In genomic region chr17:13776027-13776551, GRCh38 we compare ENCODE assay signal across 17 cellular contexts.
DNase-seq lines count a peak whose midpoint lies in the region; ATAC-seq and TF ChIP-seq lines count a peak whose summit lies in the region.
"Had no signal": no experiment of that assay in that cellular context is flagged by ENCODE, and none has a peak within 500 bp of the region (broad histone marks: within the 10 kb centered on the region; RNA-seq: fewer than 3 reads in every experiment).

No MANE protein-coding gene starts in this region.

- no peak overlapping the region for H3K4me2 ChIP-seq in osteoblast (ENCODE audit: insufficient read depth, low read length)
- H3K4me2 ChIP-seq: KMS-11 had no signal

- no peaks in the 10 kb centered on the region for H4K20me1 ChIP-seq in osteoblast (ENCODE audit: insufficient read depth, low read length)

- H2AFZ ChIP-seq in osteoblast (ENCODE audit: low read length): no peak overlapping the region

- H3K4me3 ChIP-seq in AG10803 (ENCODE audit: low read length) (no peak overlapping the region), fibroblast of mammary gland (ENCODE audit: control insufficient read depth, low read depth, low read length) (no peak overlapping the region), mesodermal cell (ENCODE audit: extremely low read depth, insufficient read depth, low read length, poor library complexity, severe bottlenecking) (no peak overlapping the region), osteoblast (ENCODE audit: insufficient read depth, low read length) (no peak overlapping the region)
- H3K4me3 ChIP-seq: lower lobe of right lung, SJSA1 had no signal

- DNase-seq in AG10803 (ENCODE audit: low read depth) (peak; percentile 47), NCI-H524 treated with DMSO at 0.1 percent for 48 hours (lab: John Stamatoyannopoulos, UW) (peak; percentile 11), fibroblast of mammary gland (ENCODE audit: low read depth) (peak; percentile 81), osteoblast (ENCODE audit: insufficient read length, low spot score, missing footprints) (no peak), AG20443 (ENCODE audit: low spot score) (no peak), DMS153 (lab: John Stamatoyannopoulos, UW) (no peak)
- DNase-seq: activated CD4-positive, alpha-beta T cell treated with anti-CD3 and anti-CD28 coated beads for 36 hours; COR-L47; lower lobe of right lung; NCI-H1436 treated with DMSO at 0.1 percent for 48 hours; NCI-H226; nephron progenitor cell; T-helper 9 cell had no signal

- WGBS in mesodermal cell (ENCODE audit: insufficient coverage in 2 of 2), 2 experiments: 94 to 97% methylated on average over 5 to 6 of the region's 7 CpGs

- H3K36me3 ChIP-seq in mesodermal cell (ENCODE audit: control insufficient read depth, insufficient read depth, low read length): no peaks in the 10 kb centered on the region
- H3K36me3 ChIP-seq in osteoblast (ENCODE audit: insufficient read depth, low read length): no peaks in the 10 kb centered on the region
- H3K36me3 ChIP-seq: lower lobe of right lung, SJSA1 had no signal

- ATAC-seq in HG03280 (IDR thresholded peaks at IDR 0.05; ENCODE audit: unreplicated experiment): no peak
- ATAC-seq: activated CD4-positive, alpha-beta T cell treated with anti-CD3 and anti-CD28 coated beads for 36 hours had no signal

- H3K27ac ChIP-seq in mesodermal cell (ENCODE audit: low read depth, low read length, severe bottlenecking) (peak overlapping the region; percentile 36), osteoblast (ENCODE audit: low read depth, low read length) (no peak overlapping the region)
- H3K27ac ChIP-seq: KMS-11, lower lobe of right lung, SJSA1 had no signal

- H3K27me3 ChIP-seq in osteoblast (ENCODE audit: insufficient read depth, low read length): no peaks in the 10 kb centered on the region
- H3K27me3 ChIP-seq: SJSA1 had no signal

- H3K4me1 ChIP-seq in mesodermal cell (ENCODE audit: control insufficient read depth, insufficient read depth, low read length, poor library complexity, severe bottlenecking) (no peaks in the 10 kb centered on the region), osteoblast (ENCODE audit: insufficient read depth, low read length) (no peaks in the 10 kb centered on the region)
- H3K4me1 ChIP-seq: lower lobe of right lung, SJSA1 had no signal

- H3K9me3 ChIP-seq in mesodermal cell (ENCODE audit: control insufficient read depth, low read length): peaks cover 7% of the 10 kb centered on the region
- no peaks in the 10 kb centered on the region for H3K9me3 ChIP-seq in osteoblast (ENCODE audit: low read depth, low read length)
- H3K9me3 ChIP-seq: lower lobe of right lung, SJSA1 had no signal

- no peaks in the 10 kb centered on the region for H3K79me2 ChIP-seq in osteoblast (ENCODE audit: insufficient read depth, low read length)

- TF ChIP-seq CTCF in AG10803 (conservative IDR thresholded peaks at IDR 0.05; ENCODE audit: low read length) (no peak), fibroblast of mammary gland (conservative IDR thresholded peaks at IDR 0.05; ENCODE audit: control insufficient read depth, insufficient read depth, low read depth, low read length) (no peak), osteoblast (IDR thresholded peaks at IDR 0.05; ENCODE audit: extremely low read depth, low read depth, low read length) (no peak)

Comparison
In these comparisons a context has a peak if more than half of its experiments do, and no peak if none do; other contexts are left out.
1. DNase-seq: peak in AG10803 (single experiment), NCI-H524 treated with DMSO at 0.1 percent for 48 hours (single experiment) and fibroblast of mammary gland (single experiment); none in osteoblast (single experiment), AG20443 (single experiment) and DMS153 (single experiment).